Comparison of ENCODE assay signal across 9 cellular contexts in the genomic region with DNA sequence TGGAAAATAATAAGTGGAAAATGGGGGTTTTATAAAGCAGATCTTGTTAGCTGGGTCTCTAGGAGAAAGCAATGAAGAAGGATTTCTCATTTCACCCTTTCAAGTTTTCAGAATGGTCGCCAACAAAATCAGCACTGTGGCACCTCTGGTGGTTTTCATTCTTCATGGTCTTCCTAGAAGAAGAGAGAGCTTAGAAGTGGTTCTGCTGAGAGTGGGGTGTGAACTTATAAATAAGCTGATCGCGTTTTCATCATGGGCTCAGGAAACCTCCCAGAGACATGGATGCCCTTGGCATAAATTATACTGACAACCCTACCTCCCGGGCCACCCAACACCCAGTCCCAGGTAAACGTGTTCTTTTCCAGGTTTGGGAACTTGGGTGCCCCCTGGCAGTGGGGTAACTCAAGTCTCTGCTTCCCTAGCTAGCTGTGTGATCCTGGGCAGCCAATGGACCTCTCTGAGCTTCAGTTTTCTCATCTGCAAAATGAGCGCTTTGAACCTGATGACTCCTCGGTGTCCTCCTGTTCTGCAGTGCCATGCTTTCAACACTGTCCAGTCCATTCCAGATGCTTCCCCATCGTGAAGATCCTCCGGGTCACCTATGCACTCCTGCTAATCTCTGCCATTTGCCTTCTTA.
DNase-seq lines count a peak whose midpoint lies in the region; ATAC-seq and TF ChIP-seq lines count a peak whose summit lies in the region.
"Had no signal": no experiment of that assay in that cellular context is flagged by ENCODE, and none has a peak within 500 bp of the region (broad histone marks: within the 10 kb centered on the region; RNA-seq: fewer than 3 reads in every experiment).

No MANE protein-coding gene starts in this region.

- H3K36me3 ChIP-seq in heart right ventricle (no peaks in the 10 kb centered on the region), iPS-18a (ENCODE audit: control insufficient read depth, low read depth, low read length) (no peaks in the 10 kb centered on the region), subcutaneous abdominal adipose tissue (ENCODE audit: control insufficient read depth in 5 of 5, insufficient read depth in 5 of 5, low read length in 5 of 5) (no peaks in the 10 kb centered on the region)

- CTCF ChIA-PET in activated CD4-positive, alpha-beta memory T cell treated with anti-CD3 and anti-CD28 coated beads for 36 hours (lab: Charles Lee): interaction anchor here (0.6 to 3.6 kb wide), 22 partner anchors 11 to 255 kb away, joined by 3 to 54 read pairs (median 4); no protein-coding TSS in a partner anchor

- peak overlapping the region in 7 of 10 donors; percentile 43 to 81 (median 73) for H3K27ac ChIP-seq in heart right ventricle
- H3K27ac ChIP-seq in iPS-18a (ENCODE audit: low read length): no peak overlapping the region
- no peak overlapping the region for H3K27ac ChIP-seq in subcutaneous abdominal adipose tissue (ENCODE audit: low read depth, low read length)

- H3K9ac ChIP-seq in iPS-18a (ENCODE audit: low read length): peak overlapping the region; percentile 41
- no peak overlapping the region for H3K9ac ChIP-seq in subcutaneous abdominal adipose tissue (ENCODE audit: low read length in 5 of 5)

- peaks cover 0 to 21% (median 10%) of the 10 kb centered on the region in 9 donors for H3K4me1 ChIP-seq in heart right ventricle
- H3K4me1 ChIP-seq in iPS-18a (ENCODE audit: control insufficient read depth, low read depth, low read length): peaks cover 7% of the 10 kb centered on the region
- H3K4me1 ChIP-seq in subcutaneous abdominal adipose tissue (ENCODE audit: control insufficient read depth in 5 of 5, insufficient read depth in 5 of 5, low read length in 5 of 5): peaks cover 0 to 15% (median 7%) of the 10 kb centered on the region in 5 donors

- no peaks in the 10 kb centered on the region for H3K36me3 Mint-ChIP-seq in activated CD4-positive, alpha-beta memory T cell treated with anti-CD3 and anti-CD28 coated beads for 36 hours

- H3K27me3 Mint-ChIP-seq in activated CD4-positive, alpha-beta memory T cell treated with anti-CD3 and anti-CD28 coated beads for 36 hours: peaks cover 27% of the 10 kb centered on the region

- ATAC-seq in heart right ventricle (peak in 1 of 8 donors; percentile 3), GM18861 (IDR thresholded peaks at IDR 0.05; ENCODE audit: unreplicated experiment) (no peak), HG03432 (IDR thresholded peaks at IDR 0.05; ENCODE audit: unreplicated experiment) (no peak)

- 58 to 61% methylated on average over 9 of the region's 9 CpGs for WGBS in heart right ventricle, 2 donors

- H3K9me3 ChIP-seq in heart right ventricle: no peaks in the 10 kb centered on the region
- H3K9me3 ChIP-seq in iPS-18a (ENCODE audit: control insufficient read depth, low read depth, low read length): no peaks in the 10 kb centered on the region
- H3K9me3 ChIP-seq in subcutaneous abdominal adipose tissue (ENCODE audit: control insufficient read depth in 5 of 5, low read length in 5 of 5): peaks cover 0 to 2% (median 0%) of the 10 kb centered on the region in 5 donors

- H3K4me3 Mint-ChIP-seq in activated CD4-positive, alpha-beta memory T cell treated with anti-CD3 and anti-CD28 coated beads for 36 hours: peak overlapping the region; percentile 82

- no peak for TF ChIP-seq CTCF in heart right ventricle (IDR thresholded peaks at IDR 0.05)

- intact Hi-C loops in heart right ventricle (cut with DNase I): loop anchor here in 5 of 10 donors (5.0 to 10.0 kb wide), 3 partner anchors 53 to 120 kb away; no protein-coding TSS in a partner anchor
- intact Hi-C loops in cardiac septum (cut with DNase I): no loop called here
- intact Hi-C loops in activated CD4-positive, alpha-beta memory T cell treated with anti-CD3 and anti-CD28 coated beads for 36 hours (cut with micrococcal nuclease): loop anchor here (1.0 to 5.0 kb wide), 4 partner anchors 19 to 295 kb away; a partner anchor contains a TSS

- POLR2A ChIA-PET in activated CD4-positive, alpha-beta memory T cell treated with anti-CD3 and anti-CD28 coated beads for 36 hours (lab: Charles Lee): interaction anchor here (0.7 to 2.0 kb wide), 12 partner anchors 11 to 295 kb away, joined by 3 to 43 read pairs (median 4); a partner anchor contains a TSS

- H3K27me3 ChIP-seq in heart right ventricle: peaks cover 0 to 60% (median 30%) of the 10 kb centered on the region in 7 donors
- peaks cover 54% of the 10 kb centered on the region for H3K27me3 ChIP-seq in iPS-18a (ENCODE audit: control insufficient read depth, insufficient read depth, low read length)
- H3K27me3 ChIP-seq in subcutaneous abdominal adipose tissue (ENCODE audit: control insufficient read depth in 5 of 5, insufficient read depth in 4 of 5, low read length in 5 of 5): peaks cover 11 to 33% (median 25%) of the 10 kb centered on the region in 5 donors

- H3K27ac Mint-ChIP-seq in activated CD4-positive, alpha-beta memory T cell treated with anti-CD3 and anti-CD28 coated beads for 36 hours: peak overlapping the region; percentile 70

- H3K4me3 ChIP-seq in heart right ventricle (peak overlapping the region in 9 of 10 donors; percentile 32 to 61 (median 58)), iPS-18a (ENCODE audit: low read length) (peak overlapping the region; percentile 89), subcutaneous abdominal adipose tissue (ENCODE audit: low read depth in 1 of 5, low read length in 5 of 5) (peak overlapping the region in 3 of 5 donors; percentile 4 to 58 (median 47))

- no peaks in the 10 kb centered on the region for H3K9me3 Mint-ChIP-seq in activated CD4-positive, alpha-beta memory T cell treated with anti-CD3 and anti-CD28 coated beads for 36 hours

- peaks cover 30% of the 10 kb centered on the region for H3K4me1 Mint-ChIP-seq in activated CD4-positive, alpha-beta memory T cell treated with anti-CD3 and anti-CD28 coated beads for 36 hours (ENCODE audit: low read depth)

- no peak for DNase-seq in heart right ventricle
- DNase-seq in cardiac septum (ENCODE audit: low spot score): no peak
- peak; percentile 53 for DNase-seq in activated CD4-positive, alpha-beta memory T cell treated with anti-CD3 and anti-CD28 coated beads for 36 hours
- no peak for DNase-seq in T1000 (lab: John Stamatoyannopoulos, UW)
- DNase-seq: NCI-H226 had no signal

Comparison
In these comparisons a context has a peak if more than half of its experiments do, and no peak if none do; other contexts are left out.
1. H3K27ac ChIP-seq: peak in heart right ventricle (7 of 10); none in iPS-18a (single experiment) and subcutaneous abdominal adipose tissue (single experiment).
2. Peak in every context shown above with its lines, with median percentiles within 50 percentile points of each other: H3K4me3 ChIP-seq.